In genomic region chr5:140513124-140513523, GRCh38 we compare ENCODE assay signal across 27 cellular contexts. TPM values are rescaled to one million over a fixed set of nuclear protein-coding genes. Genes with fewer than 3 reads are reported as not detected.
A peak's percentile ranks its signal among the peaks of the same experiment; 100 is the strongest.
DNase-seq lines count a peak whose midpoint lies in the region; ATAC-seq and TF ChIP-seq lines count a peak whose summit lies in the region.
"Had no signal": no experiment of that assay in that cellular context is flagged by ENCODE, and none has a peak within 500 bp of the region (broad histone marks: within the 10 kb centered on the region; RNA-seq: fewer than 3 reads in every experiment).

No MANE protein-coding gene starts in this region.

- H3K27ac ChIP-seq in liver (ENCODE audit: low read depth in 1 of 2, low read length in 2 of 2) (no peak overlapping the region), neutrophil (peak overlapping the region; percentile 3)
- H3K27ac ChIP-seq: 22Rv1; A549; BLaER1 treated with 17β-estradiol and CSF1 and Interleukin-3, amounts not matched to agents 10 nM and 100 nM; C4-2B had no signal

- H3K9me3 ChIP-seq in T-helper 17 cell (ENCODE audit: control insufficient read depth, low read length, poor library complexity, severe bottlenecking): no peaks in the 10 kb centered on the region
- no peaks in the 10 kb centered on the region for H3K9me3 ChIP-seq in liver (ENCODE audit: control insufficient read depth in 4 of 4, low read length in 3 of 4)
- no peaks in the 10 kb centered on the region for H3K9me3 ChIP-seq in neutrophil
- H3K9me3 ChIP-seq: A549, Caco-2 had no signal

- H3K27ac Mint-ChIP-seq in T-helper 17 cell: peak overlapping the region; percentile 66
- H3K27ac Mint-ChIP-seq in activated CD4-positive, alpha-beta memory T cell treated with anti-CD3 and anti-CD28 coated beads, Interleukin-2, amount 10 ng/mL, durations not matched to agents 7 days and 5 days: no peak overlapping the region
- H3K27ac Mint-ChIP-seq: B cell; CD4-positive, alpha-beta T cell had no signal

- peaks cover 0 to 7% (median 5%) of the 10 kb centered on the region in 4 donors for H3K4me1 ChIP-seq in liver (ENCODE audit: control insufficient read depth in 4 of 4, insufficient read depth in 4 of 4, low read length in 3 of 4)
- no peaks in the 10 kb centered on the region for H3K4me1 ChIP-seq in neutrophil (ENCODE audit: control insufficient read depth in 1 of 2, insufficient read depth in 1 of 2, low read depth in 1 of 2, low read length in 1 of 2)
- H3K4me1 ChIP-seq: A549; BLaER1 treated with 17β-estradiol and CSF1 and Interleukin-3, amounts not matched to agents 10 nM and 100 nM; Caco-2 had no signal

- TF ChIP-seq CTCF in liver (IDR thresholded peaks at IDR 0.05; ENCODE audit: low read depth, low read length, missing input control) (no peak), neutrophil (IDR thresholded peaks at IDR 0.05) (no peak)

- no peaks in the 10 kb centered on the region for H3K27me3 Mint-ChIP-seq in T-helper 17 cell
- H3K27me3 Mint-ChIP-seq in activated CD4-positive, alpha-beta memory T cell treated with anti-CD3 and anti-CD28 coated beads, Interleukin-2, amount 10 ng/mL, durations not matched to agents 7 days and 5 days: no peaks in the 10 kb centered on the region
- H3K27me3 Mint-ChIP-seq: B cell; CD4-positive, alpha-beta T cell had no signal

- no peak for DNase-seq in T-helper 17 cell
- DNase-seq in left lobe of liver (ENCODE audit: low spot score): no peak
- DNase-seq in activated CD4-positive, alpha-beta memory T cell treated with anti-CD3 and anti-CD28 coated beads, Interleukin-2, amount 10 ng/mL, durations not matched to agents 7 days and 5 days: no peak
- DNase-seq in NCI-H526 (lab: John Stamatoyannopoulos, UW): no peak
- DNase-seq: AML-193; Caco-2; Calu3; CD4-positive, alpha-beta T cell; CD8-positive, alpha-beta T cell; DMS 273 treated with DMSO at 0.1 percent for 48 hours; DMS153; DMS53; DMS79; DND-41; EL; GDM1 had no signal

- POLR2A ChIA-PET in activated CD4-positive, alpha-beta memory T cell treated with anti-CD3 and anti-CD28 coated beads, Interleukin-2, amount 10 ng/mL, durations not matched to agents 7 days and 5 days (lab: Charles Lee): no interaction called here

- ATAC-seq in T-helper 17 cell (no peak), left lobe of liver (peak; percentile 55), GM19351 (IDR thresholded peaks at IDR 0.05; ENCODE audit: unreplicated experiment) (no peak)
- ATAC-seq: A549; CD8-positive, alpha-beta T cell; GM12878 had no signal

- CTCF ChIA-PET in activated CD4-positive, alpha-beta memory T cell treated with anti-CD3 and anti-CD28 coated beads, Interleukin-2, amount 10 ng/mL, durations not matched to agents 7 days and 5 days (lab: Charles Lee): interaction anchor here (0.7 kb wide), 1 partner anchor 346 kb away, joined by 4 read pairs; no protein-coding TSS in a partner anchor

- H3K4me3 ChIP-seq in liver (ENCODE audit: low read depth in 1 of 3, low read length in 3 of 3) (no peak overlapping the region), neutrophil (ENCODE audit: low read depth in 1 of 2, low read length in 1 of 2) (no peak overlapping the region)
- H3K4me3 ChIP-seq: A549; BLaER1 treated with 17β-estradiol and CSF1 and Interleukin-3, amounts not matched to agents 10 nM and 100 nM; GM12878 had no signal

- TF ChIP-seq RAD21 in liver (IDR thresholded peaks at IDR 0.05): no peak

- no peak overlapping the region for H3K4me3 Mint-ChIP-seq in T-helper 17 cell
- no peak overlapping the region for H3K4me3 Mint-ChIP-seq in activated CD4-positive, alpha-beta memory T cell treated with anti-CD3 and anti-CD28 coated beads, Interleukin-2, amount 10 ng/mL, durations not matched to agents 7 days and 5 days
- H3K4me3 Mint-ChIP-seq: B cell; CD4-positive, alpha-beta T cell; CD8-positive, alpha-beta T cell had no signal

- H3K36me3 Mint-ChIP-seq in T-helper 17 cell (ENCODE audit: low read depth): peaks cover 3% of the 10 kb centered on the region
- peaks cover 65% of the 10 kb centered on the region for H3K36me3 Mint-ChIP-seq in activated CD4-positive, alpha-beta memory T cell treated with anti-CD3 and anti-CD28 coated beads, Interleukin-2, amount 10 ng/mL, durations not matched to agents 7 days and 5 days (ENCODE audit: low read depth)

- H3K4me1 Mint-ChIP-seq in T-helper 17 cell: peaks cover 3% of the 10 kb centered on the region
- H3K4me1 Mint-ChIP-seq in activated CD4-positive, alpha-beta memory T cell treated with anti-CD3 and anti-CD28 coated beads, Interleukin-2, amount 10 ng/mL, durations not matched to agents 7 days and 5 days: no peaks in the 10 kb centered on the region
- H3K4me1 Mint-ChIP-seq: B cell had no signal

- H3K36me3 ChIP-seq in liver (ENCODE audit: control insufficient read depth in 4 of 4, insufficient read depth in 3 of 4, low read depth in 1 of 4, low read length in 3 of 4) (peaks cover 12 to 38% (median 28%) of the 10 kb centered on the region in 4 donors), neutrophil (peaks cover 68% of the 10 kb centered on the region)

- H3K9ac ChIP-seq in liver (ENCODE audit: low read depth in 1 of 2, low read length in 2 of 2): no peak overlapping the region
- H3K9ac ChIP-seq: BLaER1 treated with 17β-estradiol and CSF1 and Interleukin-3, amounts not matched to agents 10 nM and 100 nM had no signal

- no peaks in the 10 kb centered on the region for H3K9me3 Mint-ChIP-seq in activated CD4-positive, alpha-beta memory T cell treated with anti-CD3 and anti-CD28 coated beads, Interleukin-2, amount 10 ng/mL, durations not matched to agents 7 days and 5 days
- H3K9me3 Mint-ChIP-seq: CD4-positive, alpha-beta T cell; CD8-positive, alpha-beta T cell had no signal

- 38% methylated on average over 2 of the region's 2 CpGs for WGBS in liver

- no peaks in the 10 kb centered on the region for H3K27me3 ChIP-seq in liver (ENCODE audit: control insufficient read depth in 4 of 4, insufficient read depth in 4 of 4, low read length in 3 of 4)
- H3K27me3 ChIP-seq in neutrophil: no peaks in the 10 kb centered on the region
- H3K27me3 ChIP-seq: BLaER1 treated with 17β-estradiol and CSF1 and Interleukin-3, amounts not matched to agents 10 nM and 100 nM had no signal

TF ChIP-seq in liver, 16 proteins besides CTCF, POLR2A, EP300 and RAD21:
- TF ChIP-seq RXRA (IDR thresholded peaks at IDR 0.05) (peak in 1 of 2 donors; percentile 47), FOXA1 (IDR thresholded peaks at IDR 0.05) (no peak), JUND (IDR thresholded peaks at IDR 0.05) (peak in 1 of 2 donors; percentile 21), ZBTB33 (IDR thresholded peaks at IDR 0.05) (no peak), ATF3 (IDR thresholded peaks at IDR 0.05) (no peak), MAX (IDR thresholded peaks at IDR 0.05) (peak; percentile 33), GABPA (IDR thresholded peaks at IDR 0.05 in 1 of 2, conservative IDR thresholded peaks at IDR 0.05 in 1 of 2) (peak in 1 of 2 donors; percentile 53), NR2F2 (IDR thresholded peaks at IDR 0.05) (peak; percentile 23), HNF4A (conservative IDR thresholded peaks at IDR 0.05) (peak; percentile 71 to 72)
TF ChIP-seq in liver: peak in this region for 6.

RNA-seq across cellular contexts. Expression of gene EIF4EBP3, which starts 34.3 kb away (rescaled TPM):
- total RNA-seq in T-helper 17 cell: 10 to 100 TPM in 1 of 2 donors, 1 to 10 TPM in 1; 9.1 to 14.0 TPM
- 11.3 TPM for total RNA-seq in left lobe of liver
- total RNA-seq in liver: 1 to 10 TPM; 1.4 to 1.5 TPM
- polyA plus RNA-seq in liver: 10 to 100 TPM; 14.6 to 55.8 TPM
- 10 to 100 TPM in 1 of 2 experiments, 1 to 10 TPM in 1; 8.0 to 11.6 TPM for total RNA-seq in activated CD4-positive, alpha-beta memory T cell treated with anti-CD3 and anti-CD28 coated beads, Interleukin-2, amount 10 ng/mL, durations not matched to agents 7 days and 5 days
- total RNA-seq: A172, Daoy had no signal

RNA-seq across cellular contexts. Expression of gene SRA1, which starts 44.1 kb away (rescaled TPM):
- total RNA-seq in T-helper 17 cell: 10 to 100 TPM; 29.9 to 33.2 TPM
- total RNA-seq in left lobe of liver: 19.5 TPM
- total RNA-seq in liver: 10 to 100 TPM; 12.9 to 18.7 TPM
- polyA plus RNA-seq in liver: 10 to 100 TPM; 20.9 to 41.1 TPM
- total RNA-seq in activated CD4-positive, alpha-beta memory T cell treated with anti-CD3 and anti-CD28 coated beads, Interleukin-2, amount 10 ng/mL, durations not matched to agents 7 days and 5 days: 10 to 100 TPM; 37.4 to 38.3 TPM

RNA-seq across cellular contexts. Expression of gene APBB3, which starts 51.3 kb away (rescaled TPM):
- 10 to 100 TPM; 47.5 to 59.0 TPM for total RNA-seq in T-helper 17 cell
- 14.1 TPM for total RNA-seq in left lobe of liver
- 10 to 100 TPM in 1 of 2 donors, 1 to 10 TPM in 1; 4.6 to 29.1 TPM for total RNA-seq in liver
- 10 to 100 TPM; 10.1 to 40.5 TPM for polyA plus RNA-seq in liver
- total RNA-seq in activated CD4-positive, alpha-beta memory T cell treated with anti-CD3 and anti-CD28 coated beads, Interleukin-2, amount 10 ng/mL, durations not matched to agents 7 days and 5 days: 10 to 100 TPM; 23.7 to 27.5 TPM

RNA-seq across cellular contexts. Expression of gene SLC35A4, which starts 51.5 kb away (rescaled TPM):
- total RNA-seq in T-helper 17 cell (10 to 100 TPM; 43.2 to 45.0 TPM), left lobe of liver (32.0 TPM), liver (10 to 100 TPM; 17.5 to 31.5 TPM)
- polyA plus RNA-seq in liver: 10 to 100 TPM; 21.7 to 37.0 TPM
- total RNA-seq in activated CD4-positive, alpha-beta memory T cell treated with anti-CD3 and anti-CD28 coated beads, Interleukin-2, amount 10 ng/mL, durations not matched to agents 7 days and 5 days: 10 to 100 TPM; 78.9 to 82.1 TPM
